In genomic region chr2:28357055-28357454, GRCh38 we compare ENCODE assay signal across 16 cellular contexts. TPM values are rescaled to one million over a fixed set of nuclear protein-coding genes. Genes with fewer than 3 reads are reported as not detected.
DNase-seq lines count a peak whose midpoint lies in the region; ATAC-seq lines count a peak whose summit lies in the region.
"Had no signal": no experiment of that assay in that cellular context is flagged by ENCODE, and none has a peak within 500 bp of the region (broad histone marks: within the 10 kb centered on the region; RNA-seq: fewer than 3 reads in every experiment).

No MANE protein-coding gene starts in this region.

- no peak overlapping the region for H3K4me3 ChIP-seq in SJSA1
- H3K4me3 ChIP-seq: lung had no signal

- no peaks in the 10 kb centered on the region for H3K9me3 ChIP-seq in SJSA1 (replicated peaks)

- H3K4me1 ChIP-seq in SJSA1 (replicated peaks) = peaks cover 75% of the 10 kb centered on the region

- ATAC-seq in stimulated activated naive B cell treated with anti-CD40 and anti-IgM and Interleukin-4, amounts not matched to agents 10 μg/mL and 1 μg/mL and 100 μg/mL, for 72 hours (replicated peaks) = no peak
- ATAC-seq: activated naive CD4-positive, alpha-beta T cell treated with anti-CD3 and anti-CD28 coated beads, Interleukin-2, amount 50 U/mL, for 72 hours had no signal

- peaks cover 0 to 4% (median 0%) of the 10 kb centered on the region in 6 donors for H3K9me3 Mint-ChIP-seq in immature natural killer cell
- H3K9me3 Mint-ChIP-seq in stimulated activated naive B cell treated with anti-CD40 and anti-IgM and Interleukin-4, amounts not matched to agents 10 μg/mL and 1 μg/mL and 100 μg/mL, for 72 hours = no peaks in the 10 kb centered on the region
- H3K9me3 Mint-ChIP-seq: activated naive CD4-positive, alpha-beta T cell treated with anti-CD3 and anti-CD28 coated beads, Interleukin-2, amount 50 U/mL, for 72 hours had no signal

- H3K27me3 ChIP-seq in SJSA1 (replicated peaks) = no peaks in the 10 kb centered on the region

- H3K4me3 Mint-ChIP-seq in immature natural killer cell = no peak overlapping the region
- no peak overlapping the region for H3K4me3 Mint-ChIP-seq in stimulated activated naive B cell treated with anti-CD40 and anti-IgM and Interleukin-4, amounts not matched to agents 10 μg/mL and 1 μg/mL and 100 μg/mL, for 72 hours

- no peaks in the 10 kb centered on the region for H3K36me3 Mint-ChIP-seq in immature natural killer cell
- peaks cover 0 to 2% of the 10 kb centered on the region in 2 donors for H3K36me3 Mint-ChIP-seq in stimulated activated naive B cell treated with anti-CD40 and anti-IgM and Interleukin-4, amounts not matched to agents 10 μg/mL and 1 μg/mL and 100 μg/mL, for 72 hours
- H3K36me3 Mint-ChIP-seq: activated naive CD4-positive, alpha-beta T cell treated with anti-CD3 and anti-CD28 coated beads, Interleukin-2, amount 50 U/mL, for 72 hours had no signal

- no peaks in the 10 kb centered on the region for H3K36me3 ChIP-seq in SJSA1

- H3K27ac ChIP-seq in SJSA1 = peak overlapping the region; percentile 93
- H3K27ac ChIP-seq: epithelial cell of prostate had no signal

- DNase-seq in ELR (ENCODE audit: low read depth) (peak; percentile 20), SJSA1 (ENCODE audit: low read depth in 1 of 2, low spot score in 2 of 2) (no peak), immature natural killer cell (no peak), H4 (ENCODE audit: low spot score) (no peak), NCI-H2196 (lab: John Stamatoyannopoulos, UW; ENCODE audit: unreplicated experiment) (no peak)
- no peak for DNase-seq in stimulated activated naive B cell treated with anti-CD40 and anti-IgM and Interleukin-4, amounts not matched to agents 10 μg/mL and 1 μg/mL and 100 μg/mL, for 72 hours
- no peak for DNase-seq in activated effector memory CD4-positive, alpha-beta T cell treated with anti-CD3 and anti-CD28 coated beads, Interleukin-2, amount 50 U/mL, for 16 hours
- no peak for DNase-seq in activated CD4-positive, alpha-beta T cell treated with anti-CD3 and anti-CD28 coated beads, Interleukin-2, amount 50 U/mL, for 4 hours
- DNase-seq: C1 segment of cervical spinal cord; KG1; NCI-H1930; SIG-M5; stimulated activated CD8-positive, alpha-beta memory T cell treated with anti-CD3 and anti-CD28 coated beads, Interleukin-4, amount 100 ng/mL, for 48 hours had no signal

- H3K27me3 Mint-ChIP-seq in immature natural killer cell (ENCODE audit: low read depth in 3 of 3) = peaks cover 18 to 32% (median 18%) of the 10 kb centered on the region in 3 donors
- H3K27me3 Mint-ChIP-seq in stimulated activated naive B cell treated with anti-CD40 and anti-IgM and Interleukin-4, amounts not matched to agents 10 μg/mL and 1 μg/mL and 100 μg/mL, for 72 hours = peaks cover 0 to 7% of the 10 kb centered on the region in 2 donors

- peak overlapping the region; percentile 53 to 99 (median 90) for H3K27ac Mint-ChIP-seq in immature natural killer cell
- H3K27ac Mint-ChIP-seq in stimulated activated naive B cell treated with anti-CD40 and anti-IgM and Interleukin-4, amounts not matched to agents 10 μg/mL and 1 μg/mL and 100 μg/mL, for 72 hours = peak overlapping the region; percentile 42

- peaks cover 50 to 59% of the 10 kb centered on the region in 2 donors for H3K4me1 Mint-ChIP-seq in immature natural killer cell
- peaks cover 28 to 42% of the 10 kb centered on the region in 2 donors for H3K4me1 Mint-ChIP-seq in stimulated activated naive B cell treated with anti-CD40 and anti-IgM and Interleukin-4, amounts not matched to agents 10 μg/mL and 1 μg/mL and 100 μg/mL, for 72 hours

RNA-seq across cellular contexts. Expression of gene FOSL2, which starts 35.6 kb away (rescaled TPM):
- 28.8 and 44.7 TPM in 2 replicates for total RNA-seq in SJSA1 (2014; rRNA removed; shearing (Covaris generic))
- polyA plus RNA-seq in immature natural killer cell = 10 to 100 TPM; 27.2 to 54.3 (median 28.7) TPM
- total RNA-seq in H4 (2014; rRNA removed; shearing (Covaris generic)) = 11.1 and 13.2 TPM in 2 replicates
